In genomic region chr20:290081-290831, GRCh38 we compare ENCODE assay signal across 8 cellular contexts. TPM values are rescaled to one million over a fixed set of nuclear protein-coding genes. Genes with fewer than 3 reads are reported as not detected.
DNase-seq lines count a peak whose midpoint lies in the region; ATAC-seq and TF ChIP-seq lines count a peak whose summit lies in the region.

Gene C20orf96, minus strand, starts transcription at chr20:290750. Its CDS starts 140 bp downstream, at chr20:290610.

- peak within 1 kb of the TSS; percentile 97 for H3K14ac ChIP-seq in IMR-90 (replicated peaks; ENCODE audit: low read depth, low read length)

- H2BK5ac ChIP-seq in IMR-90 (ENCODE audit: low read depth, low read length, poor library complexity, severe bottlenecking): peak within 1 kb of the TSS; percentile 87

- H3K9me3 ChIP-seq in IMR-90 (ENCODE audit: control insufficient read depth, insufficient read depth, low read length): no peaks in the 10 kb centered on the region
- H3K9me3 ChIP-seq in esophagus (ENCODE audit: control insufficient read depth in 2 of 2, insufficient read depth in 1 of 2, low read depth in 1 of 2, low read length in 1 of 2): no peaks in the 10 kb centered on the region
- no peaks in the 10 kb centered on the region for H3K9me3 ChIP-seq in muscle layer of colon (ENCODE audit: low read length)

- H3K56ac ChIP-seq in IMR-90 (ENCODE audit: extremely low read depth, insufficient read depth, low read length): peak within 1 kb of the TSS; percentile 93

- H3K4me3 ChIP-seq in IMR-90 (ENCODE audit: insufficient read depth, low read depth, low read length) (peak within 1 kb of the TSS; percentile 87), esophagus (ENCODE audit: low read depth in 1 of 2, low read length in 2 of 2) (peak within 1 kb of the TSS; percentile 55 to 67), muscle layer of colon (ENCODE audit: low read depth in 1 of 2, low read length in 2 of 2) (peak within 1 kb of the TSS; percentile 81 to 91)

- intact Hi-C loops in IMR-90 (cut with micrococcal nuclease): no loop called here

- in situ Hi-C loops in IMR-90 (cut with MboI; ENCODE audit: low sequenced_read_pairs): no loop called here

- H3K27me3 ChIP-seq in IMR-90 (ENCODE audit: control insufficient read depth, insufficient read depth, low read length) (no peaks in the 10 kb centered on the region), esophagus (ENCODE audit: control insufficient read depth in 1 of 2, insufficient read depth in 2 of 2, low read length in 2 of 2) (no peaks in the 10 kb centered on the region), muscle layer of colon (ENCODE audit: control insufficient read depth in 1 of 2, insufficient read depth in 2 of 2, low read length in 2 of 2) (no peaks in the 10 kb centered on the region)

- ATAC-seq in GM21526 (IDR thresholded peaks at IDR 0.05; ENCODE audit: low FRiP score, unreplicated experiment): peak; percentile 81
- ATAC-seq in IMR-90 (ENCODE audit: low read depth): peak; percentile 90

- peaks cover 11 to 23% of the 10 kb centered on the region in 2 experiments; a peak in 3 of 4 replicates for H3K79me1 ChIP-seq in IMR-90 (ENCODE audit: low read depth in 1 of 2, low read length in 2 of 2)

- H4K8ac ChIP-seq in IMR-90 (ENCODE audit: low read depth in 2 of 2, low read length in 2 of 2): peak within 1 kb of the TSS; percentile 85 to 96

- H3K27ac ChIP-seq in IMR-90 (ENCODE audit: insufficient read depth, low read length) (peak within 1 kb of the TSS; percentile 92), esophagus (ENCODE audit: low read depth in 2 of 2, low read length in 1 of 2) (peak within 1 kb of the TSS; percentile 36 to 87), muscle layer of colon (ENCODE audit: low read depth, low read length) (peak within 1 kb of the TSS; percentile 91)

- peak within 1 kb of the TSS; percentile 88 for H3K23ac ChIP-seq in IMR-90 (ENCODE audit: low read depth, low read length)

- no peaks in the 10 kb centered on the region for H3K36me3 ChIP-seq in IMR-90 (ENCODE audit: control insufficient read depth, insufficient read depth, low read length)
- no peaks in the 10 kb centered on the region for H3K36me3 ChIP-seq in esophagus (ENCODE audit: control insufficient read depth in 2 of 2, insufficient read depth in 2 of 2, low read length in 1 of 2)
- no peaks in the 10 kb centered on the region for H3K36me3 ChIP-seq in muscle layer of colon (ENCODE audit: insufficient read depth, low read length)

- CTCF ChIA-PET in IMR-90 (lab: Yijun Ruan, JAX): no interaction called here

- H2AK5ac ChIP-seq in IMR-90 (ENCODE audit: low read depth, low read length): peak within 1 kb of the TSS; percentile 28

- TF ChIP-seq CTCF in IMR-90 (conservative IDR thresholded peaks at IDR 0.05; ENCODE audit: low read depth, low read length): peak; percentile 51

- H2BK20ac ChIP-seq in IMR-90 (ENCODE audit: low read depth, low read length): peak within 1 kb of the TSS; percentile 87

- H4K5ac ChIP-seq in IMR-90 (ENCODE audit: low read depth, low read length): peak within 1 kb of the TSS; percentile 96

- H3K18ac ChIP-seq in IMR-90 (ENCODE audit: low read depth, low read length): peak within 1 kb of the TSS; percentile 97

- peaks cover 7% of the 10 kb centered on the region for H3K4me1 ChIP-seq in IMR-90 (ENCODE audit: control insufficient read depth, insufficient read depth, low read length)
- no peaks in the 10 kb centered on the region for H3K4me1 ChIP-seq in esophagus (ENCODE audit: control insufficient read depth in 2 of 2, insufficient read depth in 2 of 2, low read length in 1 of 2)
- H3K4me1 ChIP-seq in muscle layer of colon (ENCODE audit: insufficient read depth, low read length): peaks cover 9% of the 10 kb centered on the region

- DNase-seq in DMS114 treated with DMSO at 0.1 percent for 48 hours (lab: John Stamatoyannopoulos, UW; ENCODE audit: unreplicated experiment) (peak; percentile 88), IMR-90 (peak; percentile 92), OCI-M2 (lab: John Stamatoyannopoulos, UW; ENCODE audit: unreplicated experiment) (peak; percentile 82), activated T-cell treated with anti-CD3 and anti-CD28 coated beads for 48 hours (ENCODE audit: low read depth) (peak; percentile 85)
- DNase-seq in stimulated activated CD8-positive, alpha-beta memory T cell treated with anti-CD3 and anti-CD28 coated beads, Interleukin-7, amount 100 ng/mL, for 1 hour (ENCODE audit: low read depth in 2 of 2): peak; percentile 62 to 74

- no peak for TF ChIP-seq POLR2A in IMR-90 (IDR thresholded peaks at IDR 0.05; ENCODE audit: low read depth, low read length)

- no peaks in the 10 kb centered on the region for H4K20me1 ChIP-seq in IMR-90 (ENCODE audit: insufficient read depth, low read length)

- POLR2A ChIA-PET in IMR-90 (lab: Charles Lee; ENCODE audit: unreplicated experiment): no interaction called here

- peaks cover 9% of the 10 kb centered on the region for H3K9me1 ChIP-seq in IMR-90 (ENCODE audit: insufficient read depth, low read length)

- no TSS peak for BruUV-seq in IMR-90 (replicated peaks; lab: Mats Ljungman, UMichigan)

- H3K9ac ChIP-seq in IMR-90 (ENCODE audit: low read depth, low read length) (peak within 1 kb of the TSS; percentile 88), muscle layer of colon (ENCODE audit: low read length) (peak within 1 kb of the TSS; percentile 75)

- peak within 1 kb of the TSS; percentile 98 for H2BK120ac ChIP-seq in IMR-90 (ENCODE audit: low read depth, low read length)

- TF ChIP-seq RAD21 in IMR-90 (IDR thresholded peaks at IDR 0.05; ENCODE audit: low read length): peak; percentile 12; the same call in 1 of the 2 replicates

- dilution Hi-C loops in IMR-90 (cut with HindIII; ENCODE audit: low sequenced_read_pairs, unreplicated experiment): no loop called here

- H3K4ac ChIP-seq in IMR-90 (ENCODE audit: low read depth, low read length): peak within 1 kb of the TSS; percentile 98

- 2% methylated on average over 11 of the region's 43 CpGs; no CpG with 5 or more reads in 1 of the 2 experiments for WGBS in IMR-90 (ENCODE audit: extremely low coverage in 2 of 2, insufficient read length in 1 of 2), 2 experiments
- 1% methylated on average over 43 of the region's 43 CpGs for WGBS in esophagus, 2 donors

- peak within 1 kb of the TSS; percentile 89 for H3K4me2 ChIP-seq in IMR-90 (ENCODE audit: low read depth, low read length)

- peak within 1 kb of the TSS; percentile 97 for H4K91ac ChIP-seq in IMR-90 (ENCODE audit: insufficient read depth, low read depth, low read length)

- H2AFZ ChIP-seq in IMR-90 (replicated peaks; ENCODE audit: low read length, poor library complexity): peak within 1 kb of the TSS; percentile 96

- H2BK15ac ChIP-seq in IMR-90 (ENCODE audit: low read depth, low read length): peak within 1 kb of the TSS; percentile 88

- peak within 1 kb of the TSS; percentile 88 for H2AK9ac ChIP-seq in IMR-90 (replicated peaks; ENCODE audit: low read depth, low read length, poor library complexity)

TF ChIP-seq in IMR-90, 13 proteins besides CTCF, POLR2A, EP300 and RAD21:
- TF ChIP-seq MAZ (IDR thresholded peaks at IDR 0.05; ENCODE audit: borderline replicate concordance, low read depth, low read length) (0 out of 2 replicates have a peak, but pooled peaks have one; percentile 17), NFE2L2 (IDR thresholded peaks at IDR 0.05; ENCODE audit: low read depth, low read length) (no peak), MAFK (IDR thresholded peaks at IDR 0.05; ENCODE audit: low read depth, low read length) (no peak), MXI1 (IDR thresholded peaks at IDR 0.05; ENCODE audit: borderline replicate concordance, low read depth, low read length) (peak; percentile 68; the same call in 1 of the 2 replicates), BHLHE40 (IDR thresholded peaks at IDR 0.05; ENCODE audit: low read depth, low read length) (peak; percentile 53; the same call in 1 of the 2 replicates), RFX5 (IDR thresholded peaks at IDR 0.05; ENCODE audit: low read depth, low read length) (0 out of 2 replicates have a peak, but pooled peaks have one; percentile 8)
TF ChIP-seq in IMR-90: peak in this region for 4.

RNA-seq across cellular contexts. Expression of gene C20orf96, which starts in this region (rescaled TPM):
- 1.1 and 2.0 TPM in 2 replicates for total RNA-seq in IMR-90 (2012; rRNA removed)
- 9.4 and 9.8 TPM in 2 replicates for polyA plus RNA-seq in IMR-90 (2012; rRNA removed)
- polyA plus RNA-seq in IMR-90 (2012; cell fraction: cytosol; rRNA removed): 4.7 and 4.8 TPM in 2 replicates
- 15.6 and 30.1 TPM in 2 replicates for polyA plus RNA-seq in IMR-90 (2012; cell fraction: nucleus; rRNA removed; ENCODE audit: low replicate concordance)
- polyA plus RNA-seq in esophagus: 1 to 10 TPM; 1.9 TPM

Comparison
In these comparisons a context has a peak if more than half of its experiments do, and no peak if none do; other contexts are left out.
1. Peak in every context shown above with its lines: DNase-seq, ATAC-seq, H3K4me3 ChIP-seq and H3K27ac ChIP-seq.